Comparison of ENCODE assay signal across 8 cellular contexts in the genomic region with DNA sequence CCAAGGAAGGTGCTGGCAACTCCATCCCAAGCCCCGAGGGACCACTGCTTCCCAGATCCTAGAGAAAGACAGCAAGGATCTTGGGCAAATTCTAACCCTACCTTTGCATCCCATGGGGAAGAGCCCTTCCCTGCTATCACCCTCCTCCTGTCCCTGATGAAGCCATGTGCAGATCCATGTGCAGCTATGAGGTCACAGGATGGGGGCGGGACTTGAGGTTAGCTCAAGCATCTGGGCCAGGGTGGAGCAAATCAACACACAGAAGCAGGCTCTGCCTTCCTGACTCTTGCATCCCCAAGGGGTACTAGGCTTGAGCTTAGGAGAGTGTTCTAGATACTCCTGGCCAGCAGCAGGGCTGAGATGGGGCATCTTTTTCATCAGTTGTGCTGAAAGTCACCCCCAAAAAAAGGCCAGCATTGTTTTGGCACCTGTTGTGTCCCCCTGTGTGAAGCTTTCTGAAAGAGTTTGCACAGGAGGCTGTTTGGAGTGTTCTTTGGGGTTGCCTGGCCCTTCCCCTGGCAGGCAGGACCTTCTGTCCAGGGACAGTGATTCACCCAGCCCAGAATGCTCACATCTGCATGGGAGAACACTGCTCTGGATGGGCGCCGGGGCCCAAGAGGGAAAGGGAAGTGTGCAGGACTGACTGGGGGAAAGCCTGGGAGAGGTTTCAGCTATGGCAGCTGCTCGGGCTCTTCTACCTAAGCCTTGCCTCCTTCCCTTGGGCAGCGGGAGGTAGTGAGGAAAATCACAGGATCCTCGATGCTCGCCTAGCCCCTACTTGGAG. TPM values are rescaled to one million over a fixed set of nuclear protein-coding genes. Genes with fewer than 3 reads are reported as not detected.
DNase-seq lines count a peak whose midpoint lies in the region; ATAC-seq, FAIRE-seq and TF ChIP-seq lines count a peak whose summit lies in the region.

No MANE protein-coding gene starts in this region.

- CTCF ChIA-PET in endothelial cell of umbilical vein (lab: Charles Lee): interaction anchor here (2.0 kb wide), 1 partner anchor 98 kb away, joined by 4 read pairs; the partner anchor contains the start of gene NCBP2L

- H2AFZ ChIP-seq in endothelial cell of umbilical vein (ENCODE audit: low read depth, low read length): no peak overlapping the region
- H2AFZ ChIP-seq in osteoblast (ENCODE audit: low read length): no peak overlapping the region

- no peaks in the 10 kb centered on the region for H3K36me3 ChIP-seq in endothelial cell of umbilical vein (ENCODE audit: control insufficient read depth in 2 of 2, extremely low read depth in 1 of 2, insufficient read depth in 2 of 2, low read length in 2 of 2)
- H3K36me3 ChIP-seq in osteoblast (ENCODE audit: insufficient read depth, low read length): no peaks in the 10 kb centered on the region

- no TSS peak for BruUV-seq in endothelial cell of umbilical vein (replicated peaks; lab: Mats Ljungman, UMichigan)

- POLR2A ChIA-PET in endothelial cell of umbilical vein (lab: Charles Lee): no interaction called here

- H3K4me1 Mint-ChIP-seq in activated CD4-positive, alpha-beta T cell treated with anti-CD3 and anti-CD28 coated beads, Interleukin-2, amount 10 ng/mL, durations not matched to agents 24 days and 14 days: peaks cover 49% of the 10 kb centered on the region

- DNase-seq in HT-29 (ENCODE audit: low spot score): peak; percentile 76
- peak; percentile 92 for DNase-seq in activated CD4-positive, alpha-beta T cell treated with anti-CD3 and anti-CD28 coated beads, Interleukin-2, amount 10 ng/mL, durations not matched to agents 24 days and 14 days
- no peak for DNase-seq in endothelial cell of umbilical vein (ENCODE audit: low read depth, low spot score)
- no peak for DNase-seq in osteoblast (ENCODE audit: insufficient read length, low spot score, missing footprints)
- DNase-seq in NCI-H510A (lab: John Stamatoyannopoulos, UW): no peak

- no peak for TF ChIP-seq POLR2A in endothelial cell of umbilical vein (IDR thresholded peaks at IDR 0.05; ENCODE audit: low read depth, low read length)

- peak overlapping the region; percentile 55 for H3K4me3 Mint-ChIP-seq in activated CD4-positive, alpha-beta T cell treated with anti-CD3 and anti-CD28 coated beads, Interleukin-2, amount 10 ng/mL, durations not matched to agents 24 days and 14 days

- H3K4me2 ChIP-seq in endothelial cell of umbilical vein (ENCODE audit: insufficient read depth, low read length): no peak overlapping the region
- no peak overlapping the region for H3K4me2 ChIP-seq in osteoblast (ENCODE audit: insufficient read depth, low read length)

- no peaks in the 10 kb centered on the region for H4K20me1 ChIP-seq in endothelial cell of umbilical vein (replicated peaks; ENCODE audit: control insufficient read depth, extremely low read depth, insufficient read depth, low read length)
- no peaks in the 10 kb centered on the region for H4K20me1 ChIP-seq in osteoblast (ENCODE audit: insufficient read depth, low read length)

- peak; percentile 92 for FAIRE-seq in endothelial cell of umbilical vein (lab: Jason Lieb, UNC)

- H3K27me3 ChIP-seq in endothelial cell of umbilical vein (ENCODE audit: control insufficient read depth in 2 of 2, insufficient read depth in 2 of 2, low read length in 2 of 2) (no peaks in the 10 kb centered on the region), osteoblast (ENCODE audit: insufficient read depth, low read length) (peaks cover 21% of the 10 kb centered on the region)

- no peak overlapping the region for H3K4me3 ChIP-seq in endothelial cell of umbilical vein (replicated peaks in 1 of 3; ENCODE audit: insufficient read depth in 1 of 3, low read depth in 1 of 3, low read length in 3 of 3)
- no peak overlapping the region for H3K4me3 ChIP-seq in skin epidermis
- H3K4me3 ChIP-seq in osteoblast (ENCODE audit: insufficient read depth, low read length): no peak overlapping the region

- no peak for TF ChIP-seq CTCF in C4-2B (conservative IDR thresholded peaks at IDR 0.05)
- TF ChIP-seq CTCF in endothelial cell of umbilical vein (IDR thresholded peaks at IDR 0.05; ENCODE audit: extremely low read depth in 1 of 2, insufficient read depth in 1 of 2, low read depth in 1 of 2, low read length in 2 of 2): no peak
- TF ChIP-seq CTCF in osteoblast (IDR thresholded peaks at IDR 0.05; ENCODE audit: extremely low read depth, low read depth, low read length): no peak

- H3K4me1 ChIP-seq in endothelial cell of umbilical vein (ENCODE audit: control insufficient read depth, extremely low read depth, insufficient read depth, low read length): peaks cover 23% of the 10 kb centered on the region
- H3K4me1 ChIP-seq in osteoblast (ENCODE audit: insufficient read depth, low read length): peaks cover 34% of the 10 kb centered on the region

- no peaks in the 10 kb centered on the region for H3K9me3 Mint-ChIP-seq in activated CD4-positive, alpha-beta T cell treated with anti-CD3 and anti-CD28 coated beads, Interleukin-2, amount 10 ng/mL, durations not matched to agents 24 days and 14 days

- no peak overlapping the region for H3K9ac ChIP-seq in endothelial cell of umbilical vein (replicated peaks; ENCODE audit: extremely low read depth, insufficient read depth, low read length)

- H3K27ac Mint-ChIP-seq in activated CD4-positive, alpha-beta T cell treated with anti-CD3 and anti-CD28 coated beads, Interleukin-2, amount 10 ng/mL, durations not matched to agents 24 days and 14 days: peak overlapping the region; percentile 94

- H3K27me3 Mint-ChIP-seq in activated CD4-positive, alpha-beta T cell treated with anti-CD3 and anti-CD28 coated beads, Interleukin-2, amount 10 ng/mL, durations not matched to agents 24 days and 14 days: no peaks in the 10 kb centered on the region

- H3K9me3 ChIP-seq in endothelial cell of umbilical vein (replicated peaks; ENCODE audit: control insufficient read depth, insufficient read depth, low read length) (no peaks in the 10 kb centered on the region), osteoblast (ENCODE audit: low read depth, low read length) (no peaks in the 10 kb centered on the region)

- dilution Hi-C loops in endothelial cell of umbilical vein (cut with MboI; ENCODE audit: extremely low pct_ligation_motif_present, low sequenced_read_pairs): no loop called here

- peaks cover 4% of the 10 kb centered on the region for H3K79me2 ChIP-seq in endothelial cell of umbilical vein (ENCODE audit: control insufficient read depth, insufficient read depth, low read length)
- no peaks in the 10 kb centered on the region for H3K79me2 ChIP-seq in osteoblast (ENCODE audit: insufficient read depth, low read length)

- peak overlapping the region; percentile 96; the same call in 1 of the 2 replicates for H3K27ac ChIP-seq in C4-2B
- H3K27ac ChIP-seq in endothelial cell of umbilical vein (ENCODE audit: insufficient read depth, low read depth, low read length): no peak overlapping the region
- peak overlapping the region in 11 of 21 experiments; percentile 5 to 94 (median 88) for H3K27ac ChIP-seq in skin epidermis
- no peak overlapping the region for H3K27ac ChIP-seq in osteoblast (ENCODE audit: low read depth, low read length)

- H3K9me1 ChIP-seq in endothelial cell of umbilical vein (replicated peaks; ENCODE audit: control insufficient read depth, extremely low read depth, insufficient read depth, low read length): no peaks in the 10 kb centered on the region

- H3K36me3 Mint-ChIP-seq in activated CD4-positive, alpha-beta T cell treated with anti-CD3 and anti-CD28 coated beads, Interleukin-2, amount 10 ng/mL, durations not matched to agents 24 days and 14 days (ENCODE audit: low read depth): no peaks in the 10 kb centered on the region

- ATAC-seq in HG02610 (IDR thresholded peaks at IDR 0.05; ENCODE audit: unreplicated experiment): no peak

- intact Hi-C loops in activated CD4-positive, alpha-beta T cell treated with anti-CD3 and anti-CD28 coated beads, Interleukin-2, amount 10 ng/mL, durations not matched to agents 24 days and 14 days (cut with micrococcal nuclease): loop anchor here (5.0 kb wide), 1 partner anchor 148 kb away; the partner anchor contains the start of gene MID2
- intact Hi-C loops in endothelial cell of umbilical vein (cut with micrococcal nuclease): loop anchor here (5.0 kb wide), 1 partner anchor 53 kb away; no protein-coding TSS in a partner anchor

TF ChIP-seq in endothelial cell of umbilical vein, 7 proteins besides CTCF, POLR2A, EP300 and RAD21:
- TF ChIP-seq EZH2 (IDR thresholded peaks at IDR 0.05; ENCODE audit: borderline replicate concordance, low read depth, low read length, severe bottlenecking) (no peak), POLR2AphosphoS5 (IDR thresholded peaks at IDR 0.05; ENCODE audit: insufficient read depth, low read depth, low read length) (no peak), MYC (IDR thresholded peaks at IDR 0.05; ENCODE audit: low read depth, low read length) (no peak), MAX (IDR thresholded peaks at IDR 0.05; ENCODE audit: insufficient read depth, insufficient read length) (no peak), JUN (IDR thresholded peaks at IDR 0.05; ENCODE audit: borderline replicate concordance, insufficient read depth, insufficient read length, low read depth) (no peak), GATA2 (IDR thresholded peaks at IDR 0.05; ENCODE audit: insufficient read depth, insufficient read length, low read depth, low read length) (no peak), FOS (IDR thresholded peaks at IDR 0.05; ENCODE audit: borderline replicate concordance, insufficient read depth, low read length) (no peak)

RNA-seq across cellular contexts. Expression of gene PRPS1, which starts 50.8 kb away (rescaled TPM):
- 34.4 and 37.8 TPM in 2 replicates for total RNA-seq in HT-29 (2014; rRNA removed; shearing (Covaris generic))
- 112 and 115 TPM in 2 replicates for total RNA-seq in activated CD4-positive, alpha-beta T cell treated with anti-CD3 and anti-CD28 coated beads, Interleukin-2, amount 10 ng/mL, durations not matched to agents 24 days and 14 days
- total RNA-seq in endothelial cell of umbilical vein: 36.8 and 38.7 TPM in 2 replicates
- polyA plus RNA-seq in endothelial cell of umbilical vein: 23.8 and 30.9 TPM in 2 replicates
- polyA plus RNA-seq in endothelial cell of umbilical vein (2011; cell fraction: cytosol; rRNA removed): 31.9 and 38.3 TPM in 2 replicates
- polyA plus RNA-seq in endothelial cell of umbilical vein (2011; cell fraction: nucleus; rRNA removed): 18.5 and 19.8 TPM in 2 replicates
- polyA plus RNA-seq in endothelial cell of umbilical vein (2012): 37.5 and 46.7 TPM in 2 replicates
- 31.2 and 42.5 TPM in 2 replicates for polyA minus RNA-seq in endothelial cell of umbilical vein
- 59.0 TPM for polyA minus RNA-seq in endothelial cell of umbilical vein (2011; cell fraction: cytosol; rRNA and poly(A)+ RNA removed)
- polyA minus RNA-seq in endothelial cell of umbilical vein (2011; cell fraction: nucleus; rRNA and poly(A)+ RNA removed): 13.0 and 14.1 TPM in 2 replicates
- total RNA-seq in osteoblast: 30.4 and 31.5 TPM in 2 replicates

Comparison
In these comparisons a context has a peak if more than half of its experiments do, and no peak if none do; other contexts are left out.
1. H3K27ac ChIP-seq: peak in C4-2B (single experiment) and skin epidermis (11 of 21); none in endothelial cell of umbilical vein (single experiment) and osteoblast (single experiment).
2. DNase-seq: peak in HT-29 (single experiment) and activated CD4-positive, alpha-beta T cell treated with anti-CD3 and anti-CD28 coated beads, Interleukin-2, amount 10 ng/mL, durations not matched to agents 24 days and 14 days (single experiment); none in endothelial cell of umbilical vein (single experiment), osteoblast (single experiment) and NCI-H510A (single experiment).